In genomic region chr5:40833712-40834229, GRCh38 we compare ENCODE assay signal across 7 cellular contexts. TPM values are rescaled to one million over a fixed set of nuclear protein-coding genes. Genes with fewer than 3 reads are reported as not detected.
A peak's percentile ranks its signal among the peaks of the same experiment; 100 is the strongest.
DNase-seq lines count a peak whose midpoint lies in the region; ATAC-seq and TF ChIP-seq lines count a peak whose summit lies in the region.

No MANE protein-coding gene starts in this region.

- no peaks in the 10 kb centered on the region for H3K27me3 ChIP-seq in iPS-15b (ENCODE audit: control insufficient read depth, insufficient read depth, low read length)

- POLR2A ChIA-PET in activated CD8-positive, alpha-beta T cell treated with anti-CD3 and anti-CD28 coated beads, Interleukin-2, amount 10 ng/mL, durations not matched to agents 7 days and 5 days (lab: Charles Lee) = interaction anchor here (0.9 to 1.5 kb wide), 3 partner anchors 11 to 78 kb away, joined by 3 to 4 read pairs (median 4); partner anchors contain the start of gene TTC33

- peaks cover 66% of the 10 kb centered on the region for H3K4me1 Mint-ChIP-seq in activated CD8-positive, alpha-beta T cell treated with anti-CD3 and anti-CD28 coated beads, Interleukin-2, amount 10 ng/mL, durations not matched to agents 7 days and 5 days (ENCODE audit: low read depth)
- H3K4me1 Mint-ChIP-seq in stimulated activated naive B cell treated with anti-CD40 and anti-IgM and Interleukin-4, amounts not matched to agents 10 μg/mL and 1 μg/mL and 100 μg/mL, for 72 hours = peaks cover 17 to 53% of the 10 kb centered on the region in 2 donors

- H3K9ac ChIP-seq in iPS-15b (ENCODE audit: low read depth, low read length) = peak overlapping the region; percentile 100

- peaks cover 63% of the 10 kb centered on the region for H3K36me3 Mint-ChIP-seq in activated CD8-positive, alpha-beta T cell treated with anti-CD3 and anti-CD28 coated beads, Interleukin-2, amount 10 ng/mL, durations not matched to agents 7 days and 5 days (ENCODE audit: low read depth)
- peaks cover 44 to 63% of the 10 kb centered on the region in 2 donors for H3K36me3 Mint-ChIP-seq in stimulated activated naive B cell treated with anti-CD40 and anti-IgM and Interleukin-4, amounts not matched to agents 10 μg/mL and 1 μg/mL and 100 μg/mL, for 72 hours

- no peak for TF ChIP-seq CTCF in HFF-Myc (IDR thresholded peaks at IDR 0.05; ENCODE audit: low read depth, low read length, missing control alignments)

- no peak for ATAC-seq in activated CD8-positive, alpha-beta T cell treated with anti-CD3 and anti-CD28 coated beads, Interleukin-2, amount 10 ng/mL, durations not matched to agents 7 days and 5 days
- no peak for ATAC-seq in stimulated activated naive B cell treated with anti-CD40 and anti-IgM and Interleukin-4, amounts not matched to agents 10 μg/mL and 1 μg/mL and 100 μg/mL, for 72 hours (replicated peaks)
- ATAC-seq in GM21786 (IDR thresholded peaks at IDR 0.05; ENCODE audit: unreplicated experiment) (no peak), HG03175 (IDR thresholded peaks at IDR 0.05; ENCODE audit: unreplicated experiment) (no peak)

- H3K36me3 ChIP-seq in iPS-15b (ENCODE audit: control insufficient read depth, insufficient read depth, low read length) = peaks cover 58% of the 10 kb centered on the region

- H3K4me3 ChIP-seq in HFF-Myc (replicated peaks; ENCODE audit: low read depth, low read length) (peak overlapping the region; percentile 100), iPS-15b (ENCODE audit: low read depth, low read length) (peak overlapping the region; percentile 99)

- peak overlapping the region; percentile 99 for H3K27ac Mint-ChIP-seq in activated CD8-positive, alpha-beta T cell treated with anti-CD3 and anti-CD28 coated beads, Interleukin-2, amount 10 ng/mL, durations not matched to agents 7 days and 5 days
- H3K27ac Mint-ChIP-seq in stimulated activated naive B cell treated with anti-CD40 and anti-IgM and Interleukin-4, amounts not matched to agents 10 μg/mL and 1 μg/mL and 100 μg/mL, for 72 hours = peak overlapping the region; percentile 100

- peak overlapping the region; percentile 97 for H3K4me3 Mint-ChIP-seq in activated CD8-positive, alpha-beta T cell treated with anti-CD3 and anti-CD28 coated beads, Interleukin-2, amount 10 ng/mL, durations not matched to agents 7 days and 5 days
- peak overlapping the region; percentile 97 to 98 for H3K4me3 Mint-ChIP-seq in stimulated activated naive B cell treated with anti-CD40 and anti-IgM and Interleukin-4, amounts not matched to agents 10 μg/mL and 1 μg/mL and 100 μg/mL, for 72 hours

- CTCF ChIA-PET in activated CD8-positive, alpha-beta T cell treated with anti-CD3 and anti-CD28 coated beads, Interleukin-2, amount 10 ng/mL, durations not matched to agents 7 days and 5 days (lab: Charles Lee) = interaction anchor here (0.8 to 1.6 kb wide), 2 partner anchors 8 to 35 kb away, joined by 3 read pairs; partner anchors contain the start of gene PRKAA1

- H3K9me3 Mint-ChIP-seq in activated CD8-positive, alpha-beta T cell treated with anti-CD3 and anti-CD28 coated beads, Interleukin-2, amount 10 ng/mL, durations not matched to agents 7 days and 5 days (ENCODE audit: insufficient read depth) = no peaks in the 10 kb centered on the region
- H3K9me3 Mint-ChIP-seq in stimulated activated naive B cell treated with anti-CD40 and anti-IgM and Interleukin-4, amounts not matched to agents 10 μg/mL and 1 μg/mL and 100 μg/mL, for 72 hours = peaks cover 0 to 2% of the 10 kb centered on the region in 2 donors

- H3K9me3 ChIP-seq in iPS-15b (ENCODE audit: control insufficient read depth, insufficient read depth, low read length) = no peaks in the 10 kb centered on the region

- peaks cover 10% of the 10 kb centered on the region for H3K4me1 ChIP-seq in iPS-15b (ENCODE audit: control insufficient read depth, insufficient read depth, low read length)

- H3K27me3 Mint-ChIP-seq in activated CD8-positive, alpha-beta T cell treated with anti-CD3 and anti-CD28 coated beads, Interleukin-2, amount 10 ng/mL, durations not matched to agents 7 days and 5 days (ENCODE audit: low read depth) = no peaks in the 10 kb centered on the region
- no peaks in the 10 kb centered on the region for H3K27me3 Mint-ChIP-seq in stimulated activated naive B cell treated with anti-CD40 and anti-IgM and Interleukin-4, amounts not matched to agents 10 μg/mL and 1 μg/mL and 100 μg/mL, for 72 hours

- DNase-seq in HFF-Myc (ENCODE audit: extremely low read depth, low read depth) = no peak
- DNase-seq in activated CD8-positive, alpha-beta T cell treated with anti-CD3 and anti-CD28 coated beads, Interleukin-2, amount 10 ng/mL, durations not matched to agents 7 days and 5 days = no peak
- no peak for DNase-seq in stimulated activated naive B cell treated with anti-CD40 and anti-IgM and Interleukin-4, amounts not matched to agents 10 μg/mL and 1 μg/mL and 100 μg/mL, for 72 hours
- no peak for DNase-seq in GM19238 (ENCODE audit: insufficient read length, low spot score)

RNA-seq across cellular contexts. Expression of gene RPL37, which starts 1.3 kb away (rescaled TPM):
- total RNA-seq in activated CD8-positive, alpha-beta T cell treated with anti-CD3 and anti-CD28 coated beads, Interleukin-2, amount 10 ng/mL, durations not matched to agents 7 days and 5 days = 1,000 to 10,000 TPM; 1,566 to 1,592 TPM

RNA-seq across cellular contexts. Expression of gene CARD6, which starts 7.4 kb away (rescaled TPM):
- total RNA-seq in activated CD8-positive, alpha-beta T cell treated with anti-CD3 and anti-CD28 coated beads, Interleukin-2, amount 10 ng/mL, durations not matched to agents 7 days and 5 days = 1 to 10 TPM; 3.0 to 3.4 TPM

RNA-seq across cellular contexts. Expression of gene PRKAA1, which starts 35.6 kb away (rescaled TPM):
- 10 to 100 TPM; 70.8 to 72.3 TPM for total RNA-seq in activated CD8-positive, alpha-beta T cell treated with anti-CD3 and anti-CD28 coated beads, Interleukin-2, amount 10 ng/mL, durations not matched to agents 7 days and 5 days
